Comparison of ENCODE assay signal across 28 cellular contexts in genomic region chr18:9848170-9848854, GRCh38. TPM values are rescaled to one million over a fixed set of nuclear protein-coding genes. Genes with fewer than 3 reads are reported as not detected.
DNase-seq lines count a peak whose midpoint lies in the region; ATAC-seq and TF ChIP-seq lines count a peak whose summit lies in the region.
"Had no signal": no experiment of that assay in that cellular context is flagged by ENCODE, and none has a peak within 500 bp of the region (broad histone marks: within the 10 kb centered on the region; RNA-seq: fewer than 3 reads in every experiment).

No MANE protein-coding gene starts in this region.

- H3K9me3 ChIP-seq in PC-9 (ENCODE audit: insufficient read depth, low read depth) (peaks cover 8% of the 10 kb centered on the region), mucosa of rectum (ENCODE audit: control insufficient read depth in 2 of 2, low read length in 2 of 2) (no peaks in the 10 kb centered on the region), transverse colon (no peaks in the 10 kb centered on the region)
- H3K9me3 ChIP-seq: upper lobe of right lung had no signal

- TF ChIP-seq POLR2A in transverse colon (IDR thresholded peaks at IDR 0.05), result no peak

- H3K9ac ChIP-seq in mucosa of rectum (ENCODE audit: low read depth in 1 of 2, low read length in 2 of 2), result peak overlapping the region in 1 of 2 donors; percentile 52

- H2AFZ ChIP-seq in PC-9, result no peak overlapping the region

- H3F3A ChIP-seq in PC-9 (ENCODE audit: insufficient read depth, low read depth), result peaks cover 60% of the 10 kb centered on the region

- peaks cover 51% of the 10 kb centered on the region for H3K4me1 ChIP-seq in PC-9 (replicated peaks; ENCODE audit: insufficient read depth)
- peaks cover 10 to 27% of the 10 kb centered on the region in 2 donors for H3K4me1 ChIP-seq in mucosa of rectum (ENCODE audit: control insufficient read depth in 2 of 2, insufficient read depth in 2 of 2, low read length in 2 of 2)
- H3K4me1 ChIP-seq in transverse colon, result peaks cover 0 to 45% (median 18%) of the 10 kb centered on the region in 4 donors

- no TSS peak for BruUV-seq in PC-9 (replicated peaks; lab: Mats Ljungman, UMichigan)

- DNase-seq in NCI-H2171 treated with DMSO at 0.1 percent for 48 hours (lab: John Stamatoyannopoulos, UW) (peak; percentile 34), NCI-H2171 (lab: John Stamatoyannopoulos, UW) (no peak), PC-9 (peak in 1 of 2 experiments; percentile 24), transverse colon (no peak), NCI-H1105 treated with DMSO at 0.1 percent for 48 hours (lab: John Stamatoyannopoulos, UW) (no peak)
- no peak for DNase-seq in activated CD4-positive, alpha-beta T cell treated with anti-CD3 and anti-CD28 coated beads, Interleukin-2, amount 50 U/mL, for 1 hour
- DNase-seq: activated CD4-positive, alpha-beta memory T cell treated with anti-CD3 and anti-CD28 coated beads, Interleukin-2, amount 10 ng/mL, durations not matched to agents 7 days and 5 days; activated CD4-positive, CD25-positive, alpha-beta regulatory T cell; aorta; CD4-positive, alpha-beta memory T cell; central memory CD4-positive, alpha-beta T cell; dorsolateral prefrontal cortex; EL; midbrain; NCI-H1092; NCI-H187; NCI-H526; stimulated activated CD4-positive, alpha-beta T cell treated with anti-CD3 and anti-CD28 coated beads, Interleukin-4, amount 100 ng/mL, for 24 hours; T-helper 1 cell; upper lobe of right lung had no signal

- H3K79me2 ChIP-seq in PC-9 (ENCODE audit: low read depth), result peaks cover 19% of the 10 kb centered on the region

- intact Hi-C loops in PC-9 (cut with micrococcal nuclease; ENCODE audit: unreplicated experiment), result loop anchor here (2.0 to 5.0 kb wide), 3 partner anchors 66 to 164 kb away; partner anchors contain the start of gene VAPA
- intact Hi-C loops in transverse colon (cut with DNase I; ENCODE audit: low total_unique reads), result no loop called here

- POLR2A ChIA-PET in PC-9 (lab: Charles Lee; ENCODE audit: unreplicated experiment), result interaction anchor here (0.6 to 1.1 kb wide), 3 partner anchors 21 to 38 kb away, joined by 3 to 4 read pairs (median 4); no protein-coding TSS in a partner anchor

- no peaks in the 10 kb centered on the region for H4K20me1 ChIP-seq in PC-9 (ENCODE audit: insufficient read depth)

- no peak for ATAC-seq in GM19455 (IDR thresholded peaks at IDR 0.05; ENCODE audit: unreplicated experiment)
- ATAC-seq: activated naive CD4-positive, alpha-beta T cell treated with anti-CD3 and anti-CD28 coated beads, Interleukin-2, amount 50 U/mL, for 72 hours; GM12878; natural killer cell treated with Interleukin-12 subunit alpha and Interleukin-12 subunit beta and Interleukin-15 and Interleukin-18, amount 100 ng/mL, for 72 hours; stimulated activated effector memory CD8-positive, alpha-beta T cell treated with anti-CD3 and anti-CD28 coated beads, Interleukin-12 subunit alpha, Interleukin-12 subunit beta, amount 100 ng/mL, for 72 hours; upper lobe of right lung had no signal

- in situ Hi-C loops in transverse colon (cut with MboI; ENCODE audit: low pct_ligation_motif_present in 1 of 4, low pct_unique_long_range_greater_than_20kb in 1 of 4, low sequenced_read_pairs in 3 of 4), result no loop called here

- TF ChIP-seq EP300 in transverse colon (IDR thresholded peaks at IDR 0.05; ENCODE audit: low read depth), result no peak

- H3K27ac ChIP-seq in PC-9 (peak overlapping the region; percentile 96), mucosa of rectum (ENCODE audit: low read depth in 2 of 2, low read length in 2 of 2) (peak overlapping the region; percentile 53 to 78), transverse colon (peak overlapping the region in 3 of 4 donors; percentile 31 to 60 (median 59))
- H3K27ac ChIP-seq: 22Rv1 had no signal

- no peaks in the 10 kb centered on the region for H3K9me2 ChIP-seq in PC-9 (ENCODE audit: insufficient read depth)

- H3K27me3 ChIP-seq in PC-9 (ENCODE audit: insufficient read depth, low read depth) (no peaks in the 10 kb centered on the region), mucosa of rectum (ENCODE audit: control insufficient read depth in 2 of 2, insufficient read depth in 2 of 2, low read length in 2 of 2) (no peaks in the 10 kb centered on the region), transverse colon (no peaks in the 10 kb centered on the region)
- H3K27me3 ChIP-seq: dorsolateral prefrontal cortex, upper lobe of right lung had no signal

- CTCF ChIA-PET in PC-9 (lab: Charles Lee), result no interaction called here

- 62 to 75% methylated on average over 5 of the region's 5 CpGs for WGBS in transverse colon (ENCODE audit: low coverage in 1 of 2), 2 donors

- peak overlapping the region; percentile 91 for H3K4me2 ChIP-seq in PC-9

- H3K4me3 ChIP-seq in PC-9, result peak overlapping the region; percentile 44; the same call in 1 of the 2 replicates
- no peak overlapping the region for H3K4me3 ChIP-seq in mucosa of rectum (ENCODE audit: low read length in 2 of 2)
- no peak overlapping the region for H3K4me3 ChIP-seq in transverse colon
- H3K4me3 ChIP-seq: dorsolateral prefrontal cortex, GM12878, upper lobe of right lung had no signal

- peaks cover 22% of the 10 kb centered on the region; the same call in 1 of the 2 replicates for H3K36me3 ChIP-seq in PC-9 (ENCODE audit: low read depth)
- no peaks in the 10 kb centered on the region for H3K36me3 ChIP-seq in mucosa of rectum (ENCODE audit: control insufficient read depth in 2 of 2, insufficient read depth in 2 of 2, low read length in 2 of 2)
- no peaks in the 10 kb centered on the region for H3K36me3 ChIP-seq in transverse colon
- H3K36me3 ChIP-seq: upper lobe of right lung had no signal

- TF ChIP-seq CTCF in PC-9 (conservative IDR thresholded peaks at IDR 0.05) (no peak), transverse colon (IDR thresholded peaks at IDR 0.05) (no peak)

RNA-seq across cellular contexts. Expression of gene TXNDC2, which starts 37.5 kb away (rescaled TPM):
- total RNA-seq in PC-9 (2021), result 0.11 TPM in 1 of 2 replicates, not detected in the other
- total RNA-seq in transverse colon, result under 1 TPM in 1 of 4 donors, not detected in 3; 0.27 TPM
- total RNA-seq: activated naive CD4-positive, alpha-beta T cell treated with anti-CD3 and anti-CD28 coated beads, Interleukin-2, amount 50 U/mL, for 72 hours; CD4-positive, alpha-beta memory T cell; natural killer cell treated with Interleukin-12 subunit alpha and Interleukin-12 subunit beta and Interleukin-15 and Interleukin-18, amount 100 ng/mL, for 72 hours; SK-MEL-5 had no signal
